Comparison of ENCODE assay signal across 8 cellular contexts in the genomic region with DNA sequence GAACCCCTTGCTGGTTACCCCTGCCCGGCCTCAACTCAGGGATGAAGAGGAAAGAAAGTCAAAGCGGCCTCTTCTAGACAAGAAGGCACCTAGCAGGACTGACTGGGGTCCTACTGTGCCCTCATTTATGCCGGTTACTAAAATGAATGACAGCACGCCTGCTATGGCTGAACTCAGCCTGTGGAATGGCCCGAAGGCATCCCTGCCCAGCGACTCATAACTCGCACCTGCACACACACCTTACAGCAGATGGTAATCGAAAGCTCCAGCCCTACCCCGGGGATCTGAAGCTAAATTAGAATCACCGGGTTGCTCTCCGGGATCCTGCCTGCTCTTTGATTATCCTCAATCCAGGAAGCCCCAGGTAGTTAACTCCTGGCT. TPM values are rescaled to one million over a fixed set of nuclear protein-coding genes. Genes with fewer than 3 reads are reported as not detected.
DNase-seq lines count a peak whose midpoint lies in the region; ATAC-seq and TF ChIP-seq lines count a peak whose summit lies in the region.

No MANE protein-coding gene starts in this region.

- H3K4ac ChIP-seq in neuronal stem cell (ENCODE audit: low read length) = no peak overlapping the region

- peak overlapping the region; percentile 97 for H3K18ac ChIP-seq in neuronal stem cell (ENCODE audit: low read length)

- no peaks in the 10 kb centered on the region for H3K4me1 Mint-ChIP-seq in Caco-2 (ENCODE audit: low read depth, unreplicated experiment)

- H3K9me3 Mint-ChIP-seq in Caco-2 (ENCODE audit: unreplicated experiment) = no peaks in the 10 kb centered on the region

- H4K8ac ChIP-seq in neuronal stem cell (ENCODE audit: low read depth, low read length) = peak overlapping the region; percentile 87

- no peak overlapping the region for H4K91ac ChIP-seq in neuronal stem cell (ENCODE audit: low read depth, low read length, poor library complexity)

- no peak overlapping the region for H2BK15ac ChIP-seq in neuronal stem cell (ENCODE audit: low read length)

- peak overlapping the region; percentile 82 for H3K23ac ChIP-seq in neuronal stem cell (ENCODE audit: low read depth, low read length, poor library complexity)

- no peaks in the 10 kb centered on the region for H3K27me3 Mint-ChIP-seq in Caco-2 (ENCODE audit: insufficient read depth, unreplicated experiment)

- no peak for TF ChIP-seq CTCF in Caco-2 (IDR thresholded peaks at IDR 0.05; ENCODE audit: insufficient read depth in 1 of 2, low read depth in 1 of 2, low read length in 1 of 2, severe bottlenecking in 1 of 2, unreplicated experiment in 1 of 2)

- H2BK12ac ChIP-seq in neuronal stem cell (ENCODE audit: low read length) = no peak overlapping the region

- peaks cover 3% of the 10 kb centered on the region for H3K79me1 ChIP-seq in neuronal stem cell (ENCODE audit: low read depth, low read length)

- H3K14ac ChIP-seq in neuronal stem cell (ENCODE audit: low read length) = peak overlapping the region; percentile 43

- H2AK5ac ChIP-seq in neuronal stem cell (ENCODE audit: low read depth, low read length) = no peak overlapping the region

- CTCF ChIA-PET in Caco-2 (lab: Charles Lee) = no interaction called here

- ATAC-seq in GM18511 (IDR thresholded peaks at IDR 0.05; ENCODE audit: unreplicated experiment) (no peak), HG03460 (IDR thresholded peaks at IDR 0.05; ENCODE audit: unreplicated experiment) (no peak)

- H3K4me1 ChIP-seq in Caco-2 = peaks cover 5% of the 10 kb centered on the region; the same call in 1 of the 2 replicates
- peaks cover 4 to 11% of the 10 kb centered on the region in 2 donors for H3K4me1 ChIP-seq in neuronal stem cell (ENCODE audit: control insufficient read depth in 2 of 2, insufficient read depth in 1 of 2, low read depth in 1 of 2, low read length in 2 of 2)

- POLR2A ChIA-PET in Caco-2 (lab: Charles Lee) = no interaction called here

- H2BK120ac ChIP-seq in neuronal stem cell (ENCODE audit: low read depth, low read length) = no peak overlapping the region

- TSS peak; percentile 73 for BruUV-seq in Caco-2 (replicated peaks; lab: Mats Ljungman, UMichigan)

- intact Hi-C loops in Caco-2 (cut with micrococcal nuclease; ENCODE audit: unreplicated experiment) = loop anchor here (2.0 to 10.0 kb wide), 3 partner anchors 81 to 187 kb away; partner anchors contain the start of genes BLOC1S5 and BMP6

- H3K36me3 Mint-ChIP-seq in Caco-2 (ENCODE audit: insufficient read depth, unreplicated experiment) = peaks cover 6% of the 10 kb centered on the region

- H3K36me3 ChIP-seq in Caco-2 (ENCODE audit: control insufficient read depth, insufficient read depth, low read length) = no peaks in the 10 kb centered on the region
- H3K36me3 ChIP-seq in neuronal stem cell (replicated peaks in 1 of 2; ENCODE audit: control insufficient read depth in 2 of 2, insufficient read depth in 2 of 2, low read length in 2 of 2) = peaks cover 0 to 2% of the 10 kb centered on the region in 2 donors

- peak in 1 of 2 experiments; percentile 27 for DNase-seq in Caco-2
- DNase-seq in NCI-H345 (lab: John Stamatoyannopoulos, UW) = peak; percentile 20
- DNase-seq in ecto neural progenitor cell (ENCODE audit: low spot score) = peak; percentile 52
- DNase-seq in neuronal stem cell (ENCODE audit: low spot score) = no peak
- no peak for DNase-seq in stimulated activated CD4-positive, alpha-beta T cell treated with anti-CD3 and anti-CD28 coated beads, Interleukin-4, amount 100 ng/mL, for 1 hour
- DNase-seq in anterior cingulate cortex (lab: John Stamatoyannopoulos, UW) = no peak

- no CpG with 5 or more reads among the region's 11 CpGs for WGBS in neuronal stem cell (ENCODE audit: extremely low coverage in 2 of 2, insufficient read length in 2 of 2, insufficient replicate concordance in 1 of 2), 2 donors

- H3K27ac Mint-ChIP-seq in Caco-2 (ENCODE audit: unreplicated experiment) = peak overlapping the region; percentile 74

- H3K9me3 ChIP-seq in Caco-2 (no peaks in the 10 kb centered on the region), neuronal stem cell (replicated peaks in 1 of 2; ENCODE audit: control insufficient read depth in 2 of 2, insufficient read depth in 1 of 2, low read depth in 1 of 2, low read length in 2 of 2) (no peaks in the 10 kb centered on the region)

- peak overlapping the region; percentile 77 for H3K4me3 ChIP-seq in Caco-2 (ENCODE audit: low read depth, low read length)
- H3K4me3 ChIP-seq in neuronal stem cell (ENCODE audit: low read length in 2 of 2) = peak overlapping the region in 1 of 2 donors; percentile 75

- no peak overlapping the region for H3K4me3 Mint-ChIP-seq in Caco-2 (ENCODE audit: unreplicated experiment)

- peak overlapping the region; percentile 87 for H3K4me2 ChIP-seq in neuronal stem cell (ENCODE audit: insufficient read depth, low read length, poor library complexity, severe bottlenecking)

- H2BK5ac ChIP-seq in neuronal stem cell (ENCODE audit: low read length) = no peak overlapping the region

- no peaks in the 10 kb centered on the region for H3K27me3 ChIP-seq in Caco-2 (replicated peaks; ENCODE audit: control insufficient read depth, insufficient read depth, low read length)
- H3K27me3 ChIP-seq in neuronal stem cell (ENCODE audit: control insufficient read depth in 3 of 3, insufficient read depth in 3 of 3, low read depth in 1 of 3, low read length in 3 of 3) = peaks cover 0 to 49% (median 8%) of the 10 kb centered on the region in 3 experiments

- H2AFZ ChIP-seq in neuronal stem cell (ENCODE audit: low read length) = peak overlapping the region; percentile 94

- H3K9ac ChIP-seq in neuronal stem cell (ENCODE audit: low read depth, low read length, poor library complexity) = no peak overlapping the region

- no peak overlapping the region for H3K27ac ChIP-seq in neuronal stem cell (replicated peaks; ENCODE audit: low read length)

RNA-seq across cellular contexts. Expression of gene TXNDC5, which starts 0.7 kb away (rescaled TPM):
- total RNA-seq in Caco-2 (2022) = 117 and 119 TPM in 2 replicates
- 94.0 TPM for polyA plus RNA-seq in neuronal stem cell (2013, experiment 1 of 2)
- 94.9 TPM for polyA plus RNA-seq in neuronal stem cell (2013, experiment 2 of 2)

Comparison
In these comparisons a context has a peak if more than half of its experiments do, and no peak if none do; other contexts are left out.
1. DNase-seq: peak in NCI-H345 (single experiment) and ecto neural progenitor cell (single experiment); none in neuronal stem cell (single experiment), stimulated activated CD4-positive, alpha-beta T cell treated with anti-CD3 and anti-CD28 coated beads, Interleukin-4, amount 100 ng/mL, for 1 hour (single experiment) and anterior cingulate cortex (0 of 58).